Comparison of ENCODE assay signal across 24 cellular contexts in genomic region chr6:41589223-41589622, GRCh38. TPM values are rescaled to one million over a fixed set of nuclear protein-coding genes. Genes with fewer than 3 reads are reported as not detected.
"Had no signal": no experiment of that assay in that cellular context is flagged by ENCODE, and none has a peak within 500 bp of the region (broad histone marks: within the 10 kb centered on the region; RNA-seq: fewer than 3 reads in every experiment).

No MANE protein-coding gene starts in this region.

- DNase-seq: colonic mucosa; dermis blood vessel endothelial cell; effector memory CD8-positive, alpha-beta T cell; erythroblast; esophagus squamous epithelium; foreskin melanocyte; glutamatergic neuron; heart right ventricle; hippocampal formation; kidney glomerular epithelial cell; left colon; left ventricle myocardium inferior; lower lobe of right lung; natural killer cell; sigmoid colon; stimulated activated naive B cell treated with anti-CD40 and anti-IgM and Interleukin-4, amounts not matched to agents 10 μg/mL and 1 μg/mL and 100 μg/mL, for 72 hours; trophoblast cell had no signal

- H3K4me3 ChIP-seq: colonic mucosa, esophagus squamous epithelium, heart right ventricle, left ventricle myocardium inferior, lower lobe of right lung, pancreas, sigmoid colon, suprapubic skin, vagina had no signal

- H3K27me3 ChIP-seq: colonic mucosa, esophagus squamous epithelium, heart right ventricle, neutrophil, pancreas, sigmoid colon, suprapubic skin, vagina had no signal

- H3K36me3 ChIP-seq: neutrophil had no signal

- H3K27ac ChIP-seq: colonic mucosa, esophagus squamous epithelium, heart right ventricle, left ventricle myocardium inferior, lower lobe of right lung, neutrophil, pancreas, sigmoid colon, suprapubic skin, vagina had no signal

- H3K9me3 ChIP-seq: colonic mucosa, esophagus squamous epithelium, heart right ventricle, left ventricle myocardium inferior, lower lobe of right lung, neutrophil, pancreas, sigmoid colon, suprapubic skin, vagina had no signal

- H3K4me1 ChIP-seq: colonic mucosa, lower lobe of right lung, sigmoid colon had no signal

- FAIRE-seq: endometrium, islet of Langerhans, pancreas had no signal

RNA-seq across cellular contexts. Expression of gene MDFI, which starts 49.0 kb away (rescaled TPM):
- total RNA-seq: mononuclear cell, natural killer cell had no signal
